In the genomic region with DNA sequence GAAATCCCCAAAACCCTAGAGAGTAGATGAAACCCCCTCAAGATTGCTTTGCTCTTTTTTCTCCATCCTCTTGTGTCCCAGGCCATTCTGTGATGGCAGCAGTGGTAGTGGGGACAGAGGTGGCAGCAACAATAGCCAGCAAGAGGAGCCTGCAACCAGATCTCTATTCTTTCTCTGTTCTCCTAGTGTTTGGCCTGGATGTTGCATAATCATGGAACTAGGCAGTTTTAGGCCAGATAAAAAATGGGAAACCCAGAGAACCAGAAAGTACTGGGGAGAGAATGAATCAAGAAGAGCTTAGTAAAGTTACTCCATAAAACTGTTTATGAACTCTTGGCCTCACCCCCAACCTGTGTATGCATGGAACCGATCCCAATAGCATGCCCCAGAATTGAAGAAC, we compare ENCODE assay signal across 10 cellular contexts.
"Had no signal": no experiment of that assay in that cellular context is flagged by ENCODE, and none has a peak within 500 bp of the region (broad histone marks: within the 10 kb centered on the region; RNA-seq: fewer than 3 reads in every experiment).

No MANE protein-coding gene starts in this region.

- H3K4me1 ChIP-seq: HAP-1 had no signal

- DNase-seq: GM23248, GOT3, H7, H9, HCEC 1CT, HFFc6 had no signal

- FAIRE-seq: H54 had no signal

- H3K4me3 ChIP-seq: GM23248, GM23338, HAP-1 had no signal

- H2AFZ ChIP-seq: GM23248, GM23338 had no signal

- ATAC-seq: GM23338, HCT116 had no signal

- H3K27ac ChIP-seq: GM23248 had no signal

- H3K9ac ChIP-seq: GM23248 had no signal

- H3K9me3 ChIP-seq: HAP-1 had no signal

- H3K36me3 ChIP-seq: HAP-1 had no signal

- H3K4me2 ChIP-seq: GM23338 had no signal
